In the genomic region with DNA sequence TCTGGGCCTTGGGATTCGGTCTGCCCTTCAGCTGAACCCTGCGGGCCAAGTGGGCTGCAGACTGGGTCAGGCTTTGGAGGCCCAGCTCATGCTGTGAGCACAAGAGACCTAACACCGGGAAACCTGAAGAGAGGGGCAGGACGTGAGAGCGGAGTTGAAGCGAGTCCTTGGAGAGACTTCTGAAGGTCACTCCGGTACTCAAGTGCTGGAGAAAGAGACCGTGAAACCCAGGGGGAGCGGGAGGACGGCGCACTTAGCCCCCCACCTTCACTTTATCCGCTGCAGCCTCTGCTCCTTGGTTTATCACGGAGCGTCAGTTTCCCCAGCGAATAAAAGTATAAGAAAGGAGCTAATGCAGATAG, we compare ENCODE assay signal across 8 cellular contexts. TPM values are rescaled to one million over a fixed set of nuclear protein-coding genes. Genes with fewer than 3 reads are reported as not detected.
A peak's percentile ranks its signal among the peaks of the same experiment; 100 is the strongest.
DNase-seq lines count a peak whose midpoint lies in the region; ATAC-seq and TF ChIP-seq lines count a peak whose summit lies in the region.

No MANE protein-coding gene starts in this region.

- H3K9me1 ChIP-seq in IMR-90 (ENCODE audit: insufficient read depth, low read length), result 0 out of 2 replicates have a peak, but pooled peaks cover 2% of the 10 kb centered on the region

- 0 out of 2 replicates have a peak overlapping the region, but pooled peaks have one; percentile 49 for H2BK120ac ChIP-seq in IMR-90 (ENCODE audit: low read depth, low read length)

- H3K27ac ChIP-seq in IMR-90 (ENCODE audit: insufficient read depth, low read length), result peak overlapping the region; percentile 77

- 0% methylated on average over 6 of the region's 15 CpGs; no CpG with 5 or more reads in 1 of the 2 experiments for WGBS in IMR-90 (ENCODE audit: extremely low coverage in 2 of 2, insufficient read length in 1 of 2), 2 experiments

- peaks cover 6% of the 10 kb centered on the region; the same call in 1 of the 2 replicates for H4K20me1 ChIP-seq in IMR-90 (ENCODE audit: insufficient read depth, low read length)

- peak overlapping the region; percentile 99 for H3K4me2 ChIP-seq in IMR-90 (ENCODE audit: low read depth, low read length)

- peak overlapping the region; percentile 89 for H4K91ac ChIP-seq in IMR-90 (ENCODE audit: insufficient read depth, low read depth, low read length)

- H2AK9ac ChIP-seq in IMR-90 (replicated peaks; ENCODE audit: low read depth, low read length, poor library complexity), result peak overlapping the region; percentile 90

- H3K18ac ChIP-seq in IMR-90 (ENCODE audit: low read depth, low read length), result peak overlapping the region; percentile 43; the same call in 1 of the 2 replicates

- TF ChIP-seq RAD21 in IMR-90 (IDR thresholded peaks at IDR 0.05; ENCODE audit: low read length), result no peak

- H2BK15ac ChIP-seq in IMR-90 (ENCODE audit: low read depth, low read length), result no peak overlapping the region

- peak overlapping the region; percentile 98 for H3K14ac ChIP-seq in IMR-90 (replicated peaks; ENCODE audit: low read depth, low read length)

- H2BK20ac ChIP-seq in IMR-90 (ENCODE audit: low read depth, low read length), result no peak overlapping the region

- dilution Hi-C loops in IMR-90 (cut with HindIII; ENCODE audit: low sequenced_read_pairs, unreplicated experiment), result no loop called here

- peaks cover 4% of the 10 kb centered on the region for H3K4me1 ChIP-seq in IMR-90 (ENCODE audit: control insufficient read depth, insufficient read depth, low read length)
- peaks cover 11% of the 10 kb centered on the region for H3K4me1 ChIP-seq in mucosa of stomach (ENCODE audit: control insufficient read depth, insufficient read depth, low read length)

- TSS peak; percentile 56 for BruUV-seq in IMR-90 (replicated peaks; lab: Mats Ljungman, UMichigan)

- intact Hi-C loops in IMR-90 (cut with micrococcal nuclease), result no loop called here

- peak overlapping the region; percentile 86 for H3K9ac ChIP-seq in IMR-90 (ENCODE audit: low read depth, low read length)
- H3K9ac ChIP-seq in mucosa of stomach (ENCODE audit: low read length), result peak overlapping the region; percentile 94

- H3K9me3 ChIP-seq in IMR-90 (ENCODE audit: control insufficient read depth, insufficient read depth, low read length) (no peaks in the 10 kb centered on the region), mucosa of stomach (ENCODE audit: control insufficient read depth, low read length) (no peaks in the 10 kb centered on the region)

- CTCF ChIA-PET in IMR-90 (lab: Yijun Ruan, JAX), result interaction anchor here (0.6 to 0.7 kb wide), 2 partner anchors 125 to 786 kb away, joined by 3 read pairs; no protein-coding TSS in a partner anchor

- POLR2A ChIA-PET in IMR-90 (lab: Charles Lee; ENCODE audit: unreplicated experiment), result no interaction called here

- H3K27me3 ChIP-seq in IMR-90 (ENCODE audit: control insufficient read depth, insufficient read depth, low read length) (no peaks in the 10 kb centered on the region), mucosa of stomach (ENCODE audit: control insufficient read depth, insufficient read depth, low read length) (no peaks in the 10 kb centered on the region)

- H3K56ac ChIP-seq in IMR-90 (ENCODE audit: extremely low read depth, insufficient read depth, low read length), result peak overlapping the region; percentile 74

- peak overlapping the region; percentile 74 to 93 for H4K8ac ChIP-seq in IMR-90 (ENCODE audit: low read depth in 2 of 2, low read length in 2 of 2)

- H3K4ac ChIP-seq in IMR-90 (ENCODE audit: low read depth, low read length), result peak overlapping the region; percentile 96

- H2AK5ac ChIP-seq in IMR-90 (ENCODE audit: low read depth, low read length), result peak overlapping the region; percentile 30; the same call in 1 of the 2 replicates

- peaks cover 26 to 53% of the 10 kb centered on the region in 2 experiments for H3K79me1 ChIP-seq in IMR-90 (ENCODE audit: low read depth in 1 of 2, low read length in 2 of 2)

- H2BK5ac ChIP-seq in IMR-90 (ENCODE audit: low read depth, low read length, poor library complexity, severe bottlenecking), result peak overlapping the region; percentile 69

- peak overlapping the region; percentile 96 for H3K23ac ChIP-seq in IMR-90 (ENCODE audit: low read depth, low read length)

- H3K36me3 ChIP-seq in IMR-90 (ENCODE audit: control insufficient read depth, insufficient read depth, low read length) (peaks cover 9% of the 10 kb centered on the region), mucosa of stomach (ENCODE audit: control insufficient read depth, insufficient read depth, low read length) (no peaks in the 10 kb centered on the region)

- DNase-seq in DMS 273 (lab: John Stamatoyannopoulos, UW; ENCODE audit: unreplicated experiment) (peak; percentile 69), DMS 273 treated with DMSO at 0.1 percent for 48 hours (lab: John Stamatoyannopoulos, UW) (no peak), IMR-90 (no peak), choroid plexus epithelial cell (ENCODE audit: low read depth) (no peak), SHP77 (lab: John Stamatoyannopoulos, UW) (no peak), globus pallidus (ENCODE audit: low spot score) (no peak), glomerular visceral epithelial cell (ENCODE audit: extremely low spot score) (no peak)

- ATAC-seq in IMR-90 (ENCODE audit: low read depth), result peak; percentile 44

- no peak for TF ChIP-seq CTCF in IMR-90 (conservative IDR thresholded peaks at IDR 0.05; ENCODE audit: low read depth, low read length)
- TF ChIP-seq CTCF in choroid plexus epithelial cell (conservative IDR thresholded peaks at IDR 0.05; ENCODE audit: low read depth, low read length), result no peak

- H3K4me3 ChIP-seq in IMR-90 (ENCODE audit: insufficient read depth, low read depth, low read length) (peak overlapping the region; percentile 73), choroid plexus epithelial cell (ENCODE audit: low read depth, low read length) (peak overlapping the region; percentile 95), mucosa of stomach (ENCODE audit: low read length) (peak overlapping the region; percentile 73)

- in situ Hi-C loops in IMR-90 (cut with MboI; ENCODE audit: low sequenced_read_pairs), result no loop called here

- peak overlapping the region; percentile 97 for H2AFZ ChIP-seq in IMR-90 (replicated peaks; ENCODE audit: low read length, poor library complexity)

- H4K5ac ChIP-seq in IMR-90 (ENCODE audit: low read depth, low read length), result peak overlapping the region; percentile 78

- TF ChIP-seq POLR2A in IMR-90 (IDR thresholded peaks at IDR 0.05; ENCODE audit: low read depth, low read length), result no peak

TF ChIP-seq in IMR-90, 13 proteins besides CTCF, POLR2A, EP300 and RAD21:
- no peak for TF ChIP-seq MXI1 (IDR thresholded peaks at IDR 0.05; ENCODE audit: borderline replicate concordance, low read depth, low read length)
- TF ChIP-seq, protein P1, sequence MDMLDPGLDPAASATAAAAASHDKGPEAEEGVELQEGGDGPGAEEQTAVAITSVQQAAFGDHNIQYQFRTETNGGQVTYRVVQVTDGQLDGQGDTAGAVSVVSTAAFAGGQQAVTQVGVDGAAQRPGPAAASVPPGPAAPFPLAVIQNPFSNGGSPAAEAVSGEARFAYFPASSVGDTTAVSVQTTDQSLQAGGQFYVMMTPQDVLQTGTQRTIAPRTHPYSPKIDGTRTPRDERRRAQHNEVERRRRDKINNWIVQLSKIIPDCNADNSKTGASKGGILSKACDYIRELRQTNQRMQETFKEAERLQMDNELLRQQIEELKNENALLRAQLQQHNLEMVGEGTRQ (IDR thresholded peaks at IDR 0.05; ENCODE audit: low read depth, low read length), result no peak
- no peak for TF ChIP-seq CEBPB (IDR thresholded peaks at IDR 0.05; ENCODE audit: low read depth, low read length)
- no peak for TF ChIP-seq CHD1 (IDR thresholded peaks at IDR 0.05; ENCODE audit: low read depth, low read length)
- no peak for TF ChIP-seq RFX5 (IDR thresholded peaks at IDR 0.05; ENCODE audit: low read depth, low read length)
- TF ChIP-seq NFE2L2 (IDR thresholded peaks at IDR 0.05; ENCODE audit: low read depth, low read length), result no peak
- no peak for TF ChIP-seq BHLHE40 (IDR thresholded peaks at IDR 0.05; ENCODE audit: low read depth, low read length)
- no peak for TF ChIP-seq FOS (IDR thresholded peaks at IDR 0.05; ENCODE audit: low read depth, low read length)
- no peak for TF ChIP-seq RCOR1 (IDR thresholded peaks at IDR 0.05; ENCODE audit: insufficient replicate concordance, low read length)
- no peak for TF ChIP-seq MAZ (IDR thresholded peaks at IDR 0.05; ENCODE audit: borderline replicate concordance, low read depth, low read length)
- TF ChIP-seq SMC3 (IDR thresholded peaks at IDR 0.05; ENCODE audit: low read depth, low read length), result no peak
- TF ChIP-seq, protein P2, sequence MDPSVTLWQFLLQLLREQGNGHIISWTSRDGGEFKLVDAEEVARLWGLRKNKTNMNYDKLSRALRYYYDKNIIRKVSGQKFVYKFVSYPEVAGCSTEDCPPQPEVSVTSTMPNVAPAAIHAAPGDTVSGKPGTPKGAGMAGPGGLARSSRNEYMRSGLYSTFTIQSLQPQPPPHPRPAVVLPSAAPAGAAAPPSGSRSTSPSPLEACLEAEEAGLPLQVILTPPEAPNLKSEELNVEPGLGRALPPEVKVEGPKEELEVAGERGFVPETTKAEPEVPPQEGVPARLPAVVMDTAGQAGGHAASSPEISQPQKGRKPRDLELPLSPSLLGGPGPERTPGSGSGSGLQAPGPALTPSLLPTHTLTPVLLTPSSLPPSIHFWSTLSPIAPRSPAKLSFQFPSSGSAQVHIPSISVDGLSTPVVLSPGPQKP (IDR thresholded peaks at IDR 0.05; ENCODE audit: borderline replicate concordance, low read depth, low read length), result no peak
- TF ChIP-seq MAFK (IDR thresholded peaks at IDR 0.05; ENCODE audit: low read depth, low read length), result no peak

RNA-seq across cellular contexts. Expression of a gene that starts 0.4 kb away (rescaled TPM):
- 234 and 284 TPM in 2 replicates for total RNA-seq in IMR-90 (2012; rRNA removed)
- polyA plus RNA-seq in IMR-90 (2012; rRNA removed), result 187 and 191 TPM in 2 replicates
- 40.3 and 57.1 TPM in 2 replicates for polyA plus RNA-seq in IMR-90 (2012; cell fraction: cytosol; rRNA removed)
- 35.9 and 194 TPM in 2 replicates for polyA plus RNA-seq in IMR-90 (2012; cell fraction: nucleus; rRNA removed; ENCODE audit: low replicate concordance)

RNA-seq across cellular contexts. Expression of a gene that starts 47.4 kb away (rescaled TPM):
- not detected in 2 replicates for total RNA-seq in IMR-90 (2012; rRNA removed)
- polyA plus RNA-seq in IMR-90 (2012; rRNA removed), result 0.13 TPM in 1 of 2 replicates, not detected in the other
- not detected in 2 replicates for polyA plus RNA-seq in IMR-90 (2012; cell fraction: cytosol; rRNA removed)
- polyA plus RNA-seq in IMR-90 (2012; cell fraction: nucleus; rRNA removed; ENCODE audit: low replicate concordance), result not detected in 2 replicates

RNA-seq across cellular contexts. Expression of a gene that starts 54.4 kb away (rescaled TPM):
- total RNA-seq in IMR-90 (2012; rRNA removed), result 16.0 and 16.9 TPM in 2 replicates
- polyA plus RNA-seq in IMR-90 (2012; rRNA removed), result 8.0 and 10.5 TPM in 2 replicates
- polyA plus RNA-seq in IMR-90 (2012; cell fraction: cytosol; rRNA removed), result 2.8 and 3.5 TPM in 2 replicates
- polyA plus RNA-seq in IMR-90 (2012; cell fraction: nucleus; rRNA removed; ENCODE audit: low replicate concordance), result 8.8 and 35.7 TPM in 2 replicates
